ENCODE assay signal across 1 cellular context in the genomic region with DNA sequence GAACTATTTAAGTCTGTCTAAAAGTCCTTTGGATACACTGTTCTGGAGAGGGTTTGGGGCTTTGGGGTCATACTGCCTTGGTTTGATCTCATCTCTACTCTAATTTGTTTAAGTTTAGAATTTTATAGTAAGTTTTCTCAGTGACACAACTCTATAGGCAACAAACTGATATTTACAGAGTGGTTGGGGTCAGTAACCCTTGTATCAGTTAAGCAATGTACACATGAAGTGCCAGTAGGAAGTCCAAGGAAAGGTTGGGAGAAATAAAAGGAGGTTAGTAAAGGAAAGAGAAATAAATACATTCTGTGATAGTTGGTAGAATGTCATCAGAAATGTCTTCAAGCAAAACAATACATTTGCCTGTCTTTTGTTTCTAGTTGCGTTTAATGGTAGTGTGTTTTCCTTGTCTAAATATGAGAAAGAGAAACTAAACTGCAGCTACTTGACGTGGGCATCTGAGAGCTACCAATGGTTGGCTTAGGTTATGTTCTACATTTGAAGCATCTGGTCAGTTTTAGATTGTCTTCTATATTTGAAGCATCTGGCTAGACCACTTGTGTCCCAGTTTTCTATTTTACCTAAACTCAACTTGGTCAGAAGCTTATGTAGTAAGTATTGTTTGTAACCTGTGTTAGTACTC.
A peak's percentile ranks its signal among the peaks of the same experiment; 100 is the strongest.
TF ChIP-seq lines count a peak whose summit lies in the region.

No MANE protein-coding gene starts in this region.

TF ChIP-seq in GM12878, 131 proteins besides CTCF, POLR2A, EP300 and RAD21:
- TF ChIP-seq, protein P1, sequence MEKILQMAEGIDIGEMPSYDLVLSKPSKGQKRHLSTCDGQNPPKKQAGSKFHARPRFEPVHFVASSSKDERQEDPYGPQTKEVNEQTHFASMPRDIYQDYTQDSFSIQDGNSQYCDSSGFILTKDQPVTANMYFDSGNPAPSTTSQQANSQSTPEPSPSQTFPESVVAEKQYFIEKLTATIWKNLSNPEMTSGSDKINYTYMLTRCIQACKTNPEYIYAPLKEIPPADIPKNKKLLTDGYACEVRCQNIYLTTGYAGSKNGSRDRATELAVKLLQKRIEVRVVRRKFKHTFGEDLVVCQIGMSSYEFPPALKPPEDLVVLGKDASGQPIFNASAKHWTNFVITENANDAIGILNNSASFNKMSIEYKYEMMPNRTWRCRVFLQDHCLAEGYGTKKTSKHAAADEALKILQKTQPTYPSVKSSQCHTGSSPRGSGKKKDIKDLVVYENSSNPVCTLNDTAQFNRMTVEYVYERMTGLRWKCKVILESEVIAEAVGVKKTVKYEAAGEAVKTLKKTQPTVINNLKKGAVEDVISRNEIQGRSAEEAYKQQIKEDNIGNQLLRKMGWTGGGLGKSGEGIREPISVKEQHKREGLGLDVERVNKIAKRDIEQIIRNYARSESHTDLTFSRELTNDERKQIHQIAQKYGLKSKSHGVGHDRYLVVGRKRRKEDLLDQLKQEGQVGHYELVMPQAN (conservative IDR thresholded peaks at IDR 0.05): no peak
- TF ChIP-seq, protein P2, sequence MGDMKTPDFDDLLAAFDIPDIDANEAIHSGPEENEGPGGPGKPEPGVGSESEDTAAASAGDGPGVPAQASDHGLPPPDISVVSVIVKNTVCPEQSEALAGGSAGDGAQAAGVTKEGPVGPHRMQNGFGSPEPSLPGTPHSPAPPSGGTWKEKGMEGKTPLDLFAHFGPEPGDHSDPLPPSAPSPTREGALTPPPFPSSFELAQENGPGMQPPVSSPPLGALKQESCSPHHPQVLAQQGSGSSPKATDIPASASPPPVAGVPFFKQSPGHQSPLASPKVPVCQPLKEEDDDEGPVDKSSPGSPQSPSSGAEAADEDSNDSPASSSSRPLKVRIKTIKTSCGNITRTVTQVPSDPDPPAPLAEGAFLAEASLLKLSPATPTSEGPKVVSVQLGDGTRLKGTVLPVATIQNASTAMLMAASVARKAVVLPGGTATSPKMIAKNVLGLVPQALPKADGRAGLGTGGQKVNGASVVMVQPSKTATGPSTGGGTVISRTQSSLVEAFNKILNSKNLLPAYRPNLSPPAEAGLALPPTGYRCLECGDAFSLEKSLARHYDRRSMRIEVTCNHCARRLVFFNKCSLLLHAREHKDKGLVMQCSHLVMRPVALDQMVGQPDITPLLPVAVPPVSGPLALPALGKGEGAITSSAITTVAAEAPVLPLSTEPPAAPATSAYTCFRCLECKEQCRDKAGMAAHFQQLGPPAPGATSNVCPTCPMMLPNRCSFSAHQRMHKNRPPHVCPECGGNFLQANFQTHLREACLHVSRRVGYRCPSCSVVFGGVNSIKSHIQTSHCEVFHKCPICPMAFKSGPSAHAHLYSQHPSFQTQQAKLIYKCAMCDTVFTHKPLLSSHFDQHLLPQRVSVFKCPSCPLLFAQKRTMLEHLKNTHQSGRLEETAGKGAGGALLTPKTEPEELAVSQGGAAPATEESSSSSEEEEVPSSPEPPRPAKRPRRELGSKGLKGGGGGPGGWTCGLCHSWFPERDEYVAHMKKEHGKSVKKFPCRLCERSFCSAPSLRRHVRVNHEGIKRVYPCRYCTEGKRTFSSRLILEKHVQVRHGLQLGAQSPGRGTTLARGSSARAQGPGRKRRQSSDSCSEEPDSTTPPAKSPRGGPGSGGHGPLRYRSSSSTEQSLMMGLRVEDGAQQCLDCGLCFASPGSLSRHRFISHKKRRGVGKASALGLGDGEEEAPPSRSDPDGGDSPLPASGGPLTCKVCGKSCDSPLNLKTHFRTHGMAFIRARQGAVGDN (IDR thresholded peaks at IDR 0.05): peak; percentile 41; the same call in 1 of the 2 replicates
